In the genomic region with DNA sequence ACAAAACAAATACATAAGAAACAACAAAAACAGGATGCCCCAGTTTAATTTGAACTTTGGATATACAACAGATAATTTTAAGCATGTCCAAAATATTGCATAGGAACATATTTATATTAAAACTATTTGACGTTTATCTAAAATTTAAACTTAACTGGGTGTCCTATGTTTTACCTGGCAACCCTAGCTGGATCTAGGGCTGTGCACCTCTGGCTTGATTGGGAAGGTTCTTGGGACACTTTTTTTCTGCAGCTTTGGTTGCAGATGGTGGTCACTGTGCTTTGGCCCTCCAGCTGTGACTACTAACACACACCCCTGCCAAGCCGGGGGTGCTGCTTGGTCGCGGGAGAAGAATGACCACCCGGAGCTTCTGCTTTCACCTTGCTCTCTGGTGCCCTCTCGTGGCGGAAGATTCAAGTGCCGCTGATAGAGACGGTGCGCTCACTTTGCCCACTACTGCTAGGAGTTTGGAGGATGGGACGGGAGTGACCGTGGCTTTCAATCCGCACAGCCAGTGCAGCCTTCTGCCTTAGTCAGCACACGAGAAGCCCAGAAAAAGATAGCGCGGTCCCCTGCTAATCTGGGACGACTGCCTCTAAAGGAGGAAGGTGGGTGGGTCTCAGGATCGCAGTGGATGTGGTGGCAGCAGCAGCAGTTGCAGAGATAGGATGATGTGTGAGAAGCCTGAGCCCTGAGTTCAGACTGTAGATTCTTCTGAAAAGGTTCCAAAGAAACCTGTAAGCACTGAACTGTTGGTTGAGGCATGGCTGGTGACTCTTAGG, we compare ENCODE assay signal across 8 cellular contexts. TPM values are rescaled to one million over a fixed set of nuclear protein-coding genes. Genes with fewer than 3 reads are reported as not detected.
DNase-seq lines count a peak whose midpoint lies in the region; ATAC-seq and TF ChIP-seq lines count a peak whose summit lies in the region.

No MANE protein-coding gene starts in this region.

- H3K36me3 ChIP-seq in upper lobe of right lung: no peaks in the 10 kb centered on the region

- H3K9me3 ChIP-seq in upper lobe of right lung: no peaks in the 10 kb centered on the region

- H3K27me3 ChIP-seq in upper lobe of right lung: peaks cover 5% of the 10 kb centered on the region

- intact Hi-C loops in cardiac septum (cut with DNase I) (no loop called here), posterior cingulate gyrus (cut with DNase I) (loop anchor here (5.0 kb wide), 1 partner anchor 216 kb away; no protein-coding TSS in a partner anchor), upper lobe of right lung (cut with DNase I) (no loop called here)

- DNase-seq in GM03348 (ENCODE audit: low spot score) (peak; percentile 90), LoVo (ENCODE audit: low spot score) (peak; percentile 73), SKM-1 (lab: John Stamatoyannopoulos, UW; ENCODE audit: unreplicated experiment) (peak; percentile 30), cardiac septum (ENCODE audit: low spot score) (peak; percentile 83), posterior cingulate gyrus (peak; percentile 46 to 96 (median 83)), upper lobe of right lung (peak; percentile 82)
- DNase-seq in activated naive CD8-positive, alpha-beta T cell treated with anti-CD3 and anti-CD28 coated beads, Interleukin-2, amount 50 U/mL, for 16 hours (ENCODE audit: low read depth, low spot score): peak; percentile 57

- peak; percentile 95 for TF ChIP-seq CTCF in upper lobe of right lung (IDR thresholded peaks at IDR 0.05)

- peaks cover 7% of the 10 kb centered on the region for H3K4me1 ChIP-seq in upper lobe of right lung

- peak; percentile 83 for ATAC-seq in upper lobe of right lung
- ATAC-seq in GM18861 (IDR thresholded peaks at IDR 0.05; ENCODE audit: unreplicated experiment): no peak

- no peak overlapping the region for H3K4me3 ChIP-seq in upper lobe of right lung

- no peak overlapping the region for H3K27ac ChIP-seq in upper lobe of right lung

RNA-seq across cellular contexts. Expression of gene SPACA3, which starts 6.7 kb away (rescaled TPM):
- total RNA-seq in cardiac septum: not detected
- total RNA-seq in upper lobe of right lung: not detected

Comparison
In these comparisons a context has a peak if more than half of its experiments do, and no peak if none do; other contexts are left out.
1. DNase-seq: peak in every context shown above with its lines; median percentile 90 in GM03348; 83 in cardiac septum; 83 in posterior cingulate gyrus; 82 in upper lobe of right lung; 73 in LoVo; 57 in activated naive CD8-positive, alpha-beta T cell treated with anti-CD3 and anti-CD28 coated beads, Interleukin-2, amount 50 U/mL, for 16 hours; 30 in SKM-1.